ENCODE assay signal across 8 cellular contexts in the genomic region with DNA sequence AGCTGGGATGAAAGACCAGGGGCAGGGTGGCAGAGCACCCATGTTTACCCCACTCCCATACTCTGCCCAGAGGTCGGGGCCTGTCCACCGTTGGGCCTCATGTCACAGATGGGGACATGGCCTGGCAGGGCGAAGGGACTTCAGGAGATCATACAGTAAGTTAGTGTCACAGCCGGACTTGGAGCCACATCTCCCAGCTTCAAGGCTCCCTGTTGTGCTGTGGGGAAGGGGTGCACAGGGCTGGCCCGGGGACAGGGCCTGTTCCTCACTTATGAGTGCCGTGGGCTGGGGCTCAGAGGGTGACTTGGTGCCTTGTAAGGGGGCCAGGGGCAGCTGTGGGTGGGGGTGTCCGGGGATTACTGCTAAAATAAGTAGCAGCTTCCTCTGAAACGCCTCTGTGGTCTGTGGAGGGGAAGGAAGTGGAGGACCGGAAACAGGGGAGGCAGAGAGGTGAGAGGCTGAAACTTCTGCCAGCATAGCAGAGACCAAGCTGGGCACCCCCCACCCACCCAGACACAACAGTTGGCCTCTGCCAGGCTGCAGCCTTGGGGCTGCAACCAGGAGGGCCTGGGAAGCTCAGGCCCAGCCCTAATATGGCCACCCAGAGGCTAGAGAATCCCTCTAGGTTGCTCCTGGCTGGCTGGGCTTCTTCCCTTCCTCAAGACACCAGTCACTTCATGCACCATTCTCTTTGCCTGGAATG. TPM values are rescaled to one million over a fixed set of nuclear protein-coding genes. Genes with fewer than 3 reads are reported as not detected.
DNase-seq lines count a peak whose midpoint lies in the region; ATAC-seq, FAIRE-seq and TF ChIP-seq lines count a peak whose summit lies in the region.

No MANE protein-coding gene starts in this region.

- H3K4me3 Mint-ChIP-seq in CD4-positive, CD25-positive, alpha-beta regulatory T cell = peak overlapping the region; percentile 48 to 84 (median 60)

- H3K9me3 ChIP-seq in CD4-positive, CD25-positive, alpha-beta regulatory T cell (ENCODE audit: control insufficient read depth in 2 of 2, low read length in 2 of 2) = no peaks in the 10 kb centered on the region
- no peaks in the 10 kb centered on the region for H3K9me3 ChIP-seq in kidney (ENCODE audit: control insufficient read depth in 1 of 2, low read length in 2 of 2)

- peak; percentile 55 to 56 for ATAC-seq in CD4-positive, CD25-positive, alpha-beta regulatory T cell (ENCODE audit: low read depth in 2 of 2)
- ATAC-seq in HG03097 (IDR thresholded peaks at IDR 0.05; ENCODE audit: low FRiP score, unreplicated experiment) (peak; percentile 31), GM18502 (IDR thresholded peaks at IDR 0.05; ENCODE audit: poor library complexity, unreplicated experiment) (no peak)

- peak overlapping the region; percentile 32 for H3K4me3 ChIP-seq in CD4-positive, CD25-positive, alpha-beta regulatory T cell (ENCODE audit: low read depth, low read length)
- H3K4me3 ChIP-seq in kidney (ENCODE audit: low read length in 2 of 2) = no peak overlapping the region

- H3K27me3 Mint-ChIP-seq in CD4-positive, CD25-positive, alpha-beta regulatory T cell = no peaks in the 10 kb centered on the region

- H3K4me1 ChIP-seq in CD4-positive, CD25-positive, alpha-beta regulatory T cell (ENCODE audit: control insufficient read depth, insufficient read depth, low read length, poor library complexity, severe bottlenecking) = peaks cover 51% of the 10 kb centered on the region
- H3K4me1 ChIP-seq in kidney (ENCODE audit: control insufficient read depth in 1 of 2, insufficient read depth in 1 of 2, low read depth in 1 of 2, low read length in 2 of 2) = peaks cover 0 to 29% of the 10 kb centered on the region in 2 donors

- no peak for TF ChIP-seq CTCF in kidney (IDR thresholded peaks at IDR 0.05; ENCODE audit: borderline replicate concordance, extremely low read depth, insufficient read depth)

- no peak overlapping the region for H3K9ac ChIP-seq in kidney (ENCODE audit: low read length in 2 of 2)

- no peaks in the 10 kb centered on the region for H3K36me3 Mint-ChIP-seq in CD4-positive, CD25-positive, alpha-beta regulatory T cell

- H3K4me1 Mint-ChIP-seq in CD4-positive, CD25-positive, alpha-beta regulatory T cell = peaks cover 0 to 54% (median 31%) of the 10 kb centered on the region in 4 donors

- H3K27ac ChIP-seq in CD4-positive, CD25-positive, alpha-beta regulatory T cell (ENCODE audit: insufficient read depth, low read length, poor library complexity, severe bottlenecking) = peak overlapping the region; percentile 19
- no peak overlapping the region for H3K27ac ChIP-seq in kidney (ENCODE audit: low read depth in 2 of 2, low read length in 2 of 2)

- DNase-seq in CD4-positive, CD25-positive, alpha-beta regulatory T cell = peak in 2 of 3 donors; percentile 35 to 86
- peak; percentile 51 for DNase-seq in activated CD4-positive, CD25-positive, alpha-beta regulatory T cell treated with anti-CD3 and anti-CD28 coated beads, Interleukin-2, amount 50 U/mL, for 72 hours
- peak in 23 of 42 donors; percentile 7 to 66 (median 34) for DNase-seq in head of caudate nucleus
- DNase-seq in stimulated activated CD8-positive, alpha-beta memory T cell treated with anti-CD3 and anti-CD28 coated beads, Interleukin-12 subunit alpha, Interleukin-12 subunit beta, amount 100 ng/mL, for 4 hours (ENCODE audit: low read depth) = peak; percentile 38
- DNase-seq in NCI-H1105 (lab: John Stamatoyannopoulos, UW) = no peak
- DNase-seq in kidney = no peak

- no peak for FAIRE-seq in kidney (lab: Jason Lieb, UNC)

- H3K9me3 Mint-ChIP-seq in CD4-positive, CD25-positive, alpha-beta regulatory T cell = peaks cover 0 to 2% (median 0%) of the 10 kb centered on the region in 7 donors

- H3K27me3 ChIP-seq in CD4-positive, CD25-positive, alpha-beta regulatory T cell (ENCODE audit: control insufficient read depth, insufficient read depth, low read length) = no peaks in the 10 kb centered on the region

- no peaks in the 10 kb centered on the region for H3K36me3 ChIP-seq in CD4-positive, CD25-positive, alpha-beta regulatory T cell (ENCODE audit: control insufficient read depth, insufficient read depth, low read length)
- no peaks in the 10 kb centered on the region for H3K36me3 ChIP-seq in kidney (ENCODE audit: control insufficient read depth in 1 of 2, insufficient read depth in 2 of 2, low read length in 2 of 2)

- H3K27ac Mint-ChIP-seq in CD4-positive, CD25-positive, alpha-beta regulatory T cell = peak overlapping the region; percentile 76 to 91 (median 88)

- intact Hi-C loops in head of caudate nucleus (cut with DNase I) = no loop called here
- intact Hi-C loops in kidney (cut with DNase I) = no loop called here

RNA-seq across cellular contexts. Expression of gene NEK6, which starts 41.1 kb away (rescaled TPM):
- total RNA-seq in CD4-positive, CD25-positive, alpha-beta regulatory T cell = 17.0 TPM
- 1 to 10 TPM; 3.5 to 6.6 (median 3.7) TPM for polyA plus RNA-seq in CD4-positive, CD25-positive, alpha-beta regulatory T cell
- 82.1 TPM for total RNA-seq in kidney
- polyA plus RNA-seq in kidney (ENCODE audit: insufficient read depth, low read depth, low replicate concordance) = 14.9 TPM

Comparison
In these comparisons a context has a peak if more than half of its experiments do, and no peak if none do; other contexts are left out.
1. DNase-seq: peak in CD4-positive, CD25-positive, alpha-beta regulatory T cell (2 of 3), activated CD4-positive, CD25-positive, alpha-beta regulatory T cell treated with anti-CD3 and anti-CD28 coated beads, Interleukin-2, amount 50 U/mL, for 72 hours (single experiment), head of caudate nucleus (23 of 42) and stimulated activated CD8-positive, alpha-beta memory T cell treated with anti-CD3 and anti-CD28 coated beads, Interleukin-12 subunit alpha, Interleukin-12 subunit beta, amount 100 ng/mL, for 4 hours (single experiment); none in NCI-H1105 (single experiment) and kidney (single experiment).